25 cellular contexts compared by ENCODE assay signal in genomic region chr5:174313615-174314014, GRCh38.
"Had no signal": no experiment of that assay in that cellular context is flagged by ENCODE, and none has a peak within 500 bp of the region (broad histone marks: within the 10 kb centered on the region; RNA-seq: fewer than 3 reads in every experiment).

No MANE protein-coding gene starts in this region.

- DNase-seq: colonic mucosa; effector CD8-positive, alpha-beta T cell; foreskin keratinocyte; glutamatergic neuron; heart right ventricle; hippocampal formation; immature natural killer cell; left ventricle myocardium superior; lower lobe of right lung; naive B cell; pancreas; right lobe of liver; stimulated activated CD4-positive, alpha-beta T cell treated with anti-CD3 and anti-CD28 coated beads, Interleukin-2, amount 100 ng/mL, for 24 hours; stimulated activated CD4-positive, alpha-beta T cell treated with anti-CD3 and anti-CD28 coated beads, Interleukin-4, amount 100 ng/mL, for 24 hours; stimulated activated naive CD4-positive, alpha-beta T cell treated with Interleukin-2 at 50 U/mL for 16 hours; substantia nigra; testis; uterus had no signal

- ATAC-seq: foreskin keratinocyte; heart right ventricle; left ventricle myocardium superior; lower lobe of right lung; natural killer cell treated with Interleukin-12 subunit alpha and Interleukin-12 subunit beta and Interleukin-15 and Interleukin-18, amount 100 ng/mL, for 72 hours; pancreas; right lobe of liver; stimulated activated effector memory CD8-positive, alpha-beta T cell treated with anti-CD3 and anti-CD28 coated beads, Interleukin-12 subunit alpha, Interleukin-12 subunit beta, amount 100 ng/mL, for 72 hours had no signal

- H3K27me3 ChIP-seq: pancreas, right lobe of liver, testis, uterus had no signal

- H3K9me3 ChIP-seq: colonic mucosa, esophagus muscularis mucosa, heart right ventricle, lower lobe of right lung, neutrophil, pancreas, right lobe of liver, testis, tibial artery, upper lobe of left lung, uterus had no signal

- H3K36me3 ChIP-seq: colonic mucosa, esophagus muscularis mucosa, heart right ventricle, lower lobe of right lung, neutrophil, pancreas, right lobe of liver, tibial artery, upper lobe of left lung, uterus had no signal

- H3K4me1 ChIP-seq: colonic mucosa, foreskin keratinocyte, pancreas, right lobe of liver, uterus had no signal

- H3K4me3 ChIP-seq: colonic mucosa, esophagus muscularis mucosa, heart right ventricle, lower lobe of right lung, pancreas, right lobe of liver, smooth muscle cell, testis, tibial artery, upper lobe of left lung, uterus had no signal

- H3K27ac ChIP-seq: colonic mucosa, esophagus muscularis mucosa, foreskin keratinocyte, heart right ventricle, lower lobe of right lung, neutrophil, pancreas, right lobe of liver, testis, tibial artery, upper lobe of left lung, uterus had no signal
